In the genomic region with DNA sequence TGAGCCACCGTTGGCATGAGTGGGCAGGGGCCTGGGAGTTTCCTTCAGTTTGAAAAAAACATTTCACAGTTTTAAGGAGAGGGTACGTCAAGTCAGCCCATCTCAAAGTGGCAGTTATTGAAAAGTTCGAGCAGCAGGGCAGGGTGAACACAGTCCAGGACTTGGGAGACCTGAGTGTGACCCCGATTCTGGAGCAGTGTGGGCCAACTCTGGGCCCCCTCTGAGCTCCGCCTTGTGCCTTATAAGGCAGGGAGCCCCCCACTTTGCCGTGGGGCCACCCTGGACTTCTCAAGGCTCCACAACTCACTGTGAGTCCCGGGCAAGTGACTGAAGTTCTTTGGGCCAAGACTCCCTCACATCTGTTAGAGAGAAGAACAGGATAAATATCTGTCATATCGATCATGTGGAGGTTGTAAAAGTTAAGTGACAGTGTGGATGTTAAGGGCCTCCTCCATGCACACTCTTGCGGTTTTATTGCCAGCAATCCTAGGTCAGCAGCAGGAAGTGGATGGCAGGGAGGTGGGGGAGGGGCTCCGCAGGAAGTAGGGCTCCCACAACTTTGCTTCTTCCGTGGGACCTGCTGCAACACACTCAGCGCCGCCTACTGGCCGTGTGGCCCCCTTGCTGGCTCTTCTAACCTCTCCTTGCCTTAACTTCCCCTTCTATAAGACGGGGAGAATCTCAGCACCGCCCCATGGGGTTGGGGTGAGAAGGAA, we compare ENCODE assay signal across 1 cellular context.
TF ChIP-seq lines count a peak whose summit lies in the region.

No MANE protein-coding gene starts in this region.

TF ChIP-seq in HepG2, 621 proteins besides CTCF, POLR2A, EP300 and RAD21 (continued from another document):
- TF ChIP-seq STAG1 (CRISPR knock-in tag; IDR thresholded peaks at IDR 0.05), result peak; percentile 46
- TF ChIP-seq GABPB1 (CRISPR knock-in tag; IDR thresholded peaks at IDR 0.05), result peak; percentile 75
- TF ChIP-seq HOXA3 (CRISPR knock-in tag; IDR thresholded peaks at IDR 0.05), result 0 out of 2 replicates have a peak, but pooled peaks have one; percentile 22
- TF ChIP-seq GABPA (IDR thresholded peaks at IDR 0.05; ENCODE audit: low read depth, low read length), result peak; percentile 57
- TF ChIP-seq GABPA (CRISPR knock-in tag; IDR thresholded peaks at IDR 0.05; ENCODE audit: low read depth), result peak; percentile 75
